In genomic region chr1:11156958-11157357, GRCh38 we compare ENCODE assay signal across 14 cellular contexts. TPM values are rescaled to one million over a fixed set of nuclear protein-coding genes. Genes with fewer than 3 reads are reported as not detected.
DNase-seq lines count a peak whose midpoint lies in the region; ATAC-seq and TF ChIP-seq lines count a peak whose summit lies in the region.
"Had no signal": no experiment of that assay in that cellular context is flagged by ENCODE, and none has a peak within 500 bp of the region (broad histone marks: within the 10 kb centered on the region; RNA-seq: fewer than 3 reads in every experiment).

No MANE protein-coding gene starts in this region.

- H3K36me3 ChIP-seq in right atrium auricular region (peaks cover 7% of the 10 kb centered on the region), adipocyte (ENCODE audit: control insufficient read depth, insufficient read depth, low read length, severe bottlenecking) (peaks cover 34% of the 10 kb centered on the region), prostate gland (no peaks in the 10 kb centered on the region), vagina (peaks cover 0 to 9% of the 10 kb centered on the region in 2 donors), transverse colon (peaks cover 0 to 25% (median 7%) of the 10 kb centered on the region in 4 donors)

- H3K27me3 ChIP-seq in right atrium auricular region (no peaks in the 10 kb centered on the region), adipocyte (replicated peaks; ENCODE audit: control insufficient read depth, insufficient read depth, low read length) (no peaks in the 10 kb centered on the region), prostate gland (replicated peaks; ENCODE audit: insufficient read depth) (no peaks in the 10 kb centered on the region), vagina (no peaks in the 10 kb centered on the region), transverse colon (no peaks in the 10 kb centered on the region)

- in situ Hi-C loops in transverse colon (cut with MboI; ENCODE audit: low pct_ligation_motif_present in 1 of 4, low pct_unique_long_range_greater_than_20kb in 1 of 4, low sequenced_read_pairs in 3 of 4): no loop called here

- H3K4me3 ChIP-seq in right atrium auricular region (no peak overlapping the region), adipocyte (ENCODE audit: low read length) (no peak overlapping the region), prostate gland (no peak overlapping the region), vagina (no peak overlapping the region), transverse colon (no peak overlapping the region)

- TF ChIP-seq CTCF in right atrium auricular region (IDR thresholded peaks at IDR 0.05) (no peak), prostate gland (IDR thresholded peaks at IDR 0.05) (no peak), vagina (IDR thresholded peaks at IDR 0.05) (no peak), transverse colon (IDR thresholded peaks at IDR 0.05) (no peak)

- H3K9ac ChIP-seq in adipocyte (ENCODE audit: low read length): peak overlapping the region; percentile 88

- no peak for TF ChIP-seq EP300 in transverse colon (IDR thresholded peaks at IDR 0.05; ENCODE audit: low read depth)

- DNase-seq in right atrium auricular region (ENCODE audit: low spot score) (no peak), Right ventricle myocardium inferior (ENCODE audit: missing footprints) (no peak), adipocyte (ENCODE audit: low read depth) (no peak), prostate gland (ENCODE audit: low spot score) (no peak), vagina (ENCODE audit: extremely low spot score in 2 of 2) (no peak), kidney tubule cell (ENCODE audit: low spot score) (no peak), SW 1271 (lab: John Stamatoyannopoulos, UW) (no peak), transverse colon (no peak)
- DNase-seq: activated CD4-positive, CD25-positive, alpha-beta regulatory T cell treated with anti-CD3 and anti-CD28 coated beads, Interleukin-2, amount 50 U/mL, for 72 hours; foreskin melanocyte; GOT3; islet precursor cell; NCI-H2081 treated with DMSO at 0.1 percent for 48 hours; SK-N-SH had no signal

- H3K4me1 ChIP-seq in right atrium auricular region: peaks cover 0 to 32% of the 10 kb centered on the region in 2 donors
- peaks cover 35% of the 10 kb centered on the region for H3K4me1 ChIP-seq in adipocyte (ENCODE audit: control insufficient read depth, insufficient read depth, low read length)
- H3K4me1 ChIP-seq in prostate gland (replicated peaks): peaks cover 13% of the 10 kb centered on the region
- H3K4me1 ChIP-seq in vagina: peaks cover 30% of the 10 kb centered on the region
- peaks cover 0 to 8% (median 0%) of the 10 kb centered on the region in 4 donors for H3K4me1 ChIP-seq in transverse colon

- H3K9me3 ChIP-seq in right atrium auricular region: no peaks in the 10 kb centered on the region
- H3K9me3 ChIP-seq in adipocyte (ENCODE audit: control insufficient read depth, low read length): no peaks in the 10 kb centered on the region
- no peaks in the 10 kb centered on the region for H3K9me3 ChIP-seq in prostate gland
- H3K9me3 ChIP-seq in vagina: no peaks in the 10 kb centered on the region
- no peaks in the 10 kb centered on the region for H3K9me3 ChIP-seq in transverse colon
- H3K9me3 ChIP-seq: SK-N-SH had no signal

- H3K27ac ChIP-seq in right atrium auricular region (peak overlapping the region; percentile 62 to 65), prostate gland (peak overlapping the region; percentile 32 to 48), vagina (peak overlapping the region; percentile 41), transverse colon (no peak overlapping the region)

- WGBS in prostate gland: 86% methylated on average over 7 of the region's 7 CpGs
- WGBS in transverse colon (ENCODE audit: low coverage in 1 of 2), 2 donors: 82 to 90% methylated on average over 5 to 7 of the region's 7 CpGs

- TF ChIP-seq POLR2A in prostate gland (IDR thresholded peaks at IDR 0.05) (no peak), vagina (IDR thresholded peaks at IDR 0.05) (no peak), transverse colon (IDR thresholded peaks at IDR 0.05) (no peak)

- ATAC-seq in Right ventricle myocardium inferior: no peak

- intact Hi-C loops in Right ventricle myocardium inferior (cut with DNase I) (no loop called here), prostate gland (cut with DNase I) (no loop called here), vagina (cut with DNase I) (no loop called here), transverse colon (cut with DNase I; ENCODE audit: low total_unique reads) (no loop called here)

RNA-seq across cellular contexts. Expression of gene ANGPTL7, which starts 32.2 kb away (rescaled TPM):
- total RNA-seq in right atrium auricular region (1 to 10 TPM; 1.6 to 4.8 TPM), Right ventricle myocardium inferior (0.51 TPM), prostate gland (under 1 TPM in 1 of 2 donors, not detected in 1; 0.80 TPM), vagina (8.6 TPM), transverse colon (under 1 TPM in 3 of 4 donors, not detected in 1; 0.55 to 1.00 (median 0.79) TPM)

RNA-seq across cellular contexts. Expression of gene EXOSC10, which starts 57.3 kb away (rescaled TPM):
- total RNA-seq in right atrium auricular region: 10 to 100 TPM; 20.5 to 22.0 TPM
- total RNA-seq in Right ventricle myocardium inferior: 18.1 TPM
- total RNA-seq in prostate gland: 10 to 100 TPM; 51.6 to 65.0 TPM
- 62.6 TPM for total RNA-seq in vagina
- total RNA-seq in transverse colon: 100 to 1,000 TPM in 1 of 4 donors, 10 to 100 TPM in 3; 43.8 to 113 (median 68.7) TPM

Comparison
In these comparisons a context has a peak if more than half of its experiments do, and no peak if none do; other contexts are left out.
1. H3K27ac ChIP-seq: peak in right atrium auricular region (2 of 2), prostate gland (2 of 2) and vagina (single experiment); none in transverse colon (0 of 4).